In genomic region chr15:82129144-82129692, GRCh38 we compare ENCODE assay signal across 12 cellular contexts.
"Had no signal": no experiment of that assay in that cellular context is flagged by ENCODE, and none has a peak within 500 bp of the region (broad histone marks: within the 10 kb centered on the region; RNA-seq: fewer than 3 reads in every experiment).

No MANE protein-coding gene starts in this region.

- H3K27ac ChIP-seq: breast epithelium, suprapubic skin, upper lobe of left lung had no signal

- H3K4me3 Mint-ChIP-seq: activated CD8-positive, alpha-beta memory T cell treated with anti-CD3 and anti-CD28 coated beads, Interleukin-2, amount 10 ng/mL, durations not matched to agents 7 days and 5 days; activated naive CD8-positive, alpha-beta T cell; activated T-cell treated with anti-CD3 and anti-CD28 coated beads, Interleukin-2, amount 50 U/mL, for 24 hours; endodermal cell; neural crest cell had no signal

- H3K36me3 ChIP-seq: breast epithelium had no signal

- H3K27me3 ChIP-seq: breast epithelium, suprapubic skin, upper lobe of left lung had no signal

- DNase-seq: activated CD4-positive, alpha-beta T cell treated with anti-CD3 and anti-CD28 coated beads, Interleukin-2, amount 50 U/mL, for 4 hours; activated effector memory CD4-positive, alpha-beta T cell treated with anti-CD3 and anti-CD28 coated beads, Interleukin-2, amount 50 U/mL, for 16 hours; activated T-cell treated with anti-CD3 and anti-CD28 coated beads, Interleukin-2, amount 50 U/mL, for 24 hours; endodermal cell; foreskin melanocyte; stimulated activated naive CD4-positive, alpha-beta T cell treated with Interleukin-2 at 50 U/mL for 16 hours; upper lobe of left lung had no signal

- H3K9me3 Mint-ChIP-seq: activated T-cell treated with anti-CD3 and anti-CD28 coated beads, Interleukin-2, amount 50 U/mL, for 24 hours; endodermal cell; neural crest cell had no signal

- H3K27me3 Mint-ChIP-seq: activated CD8-positive, alpha-beta memory T cell treated with anti-CD3 and anti-CD28 coated beads, Interleukin-2, amount 10 ng/mL, durations not matched to agents 7 days and 5 days; activated naive CD8-positive, alpha-beta T cell; activated T-cell treated with anti-CD3 and anti-CD28 coated beads, Interleukin-2, amount 50 U/mL, for 24 hours had no signal

- H3K4me3 ChIP-seq: breast epithelium, suprapubic skin, upper lobe of left lung had no signal

- H3K4me1 ChIP-seq: breast epithelium, suprapubic skin, upper lobe of left lung had no signal

- H3K4me1 Mint-ChIP-seq: neural crest cell had no signal

- H3K27ac Mint-ChIP-seq: activated CD8-positive, alpha-beta memory T cell treated with anti-CD3 and anti-CD28 coated beads, Interleukin-2, amount 10 ng/mL, durations not matched to agents 7 days and 5 days; activated naive CD8-positive, alpha-beta T cell; activated T-cell treated with anti-CD3 and anti-CD28 coated beads, Interleukin-2, amount 50 U/mL, for 24 hours had no signal

- H3K9me3 ChIP-seq: breast epithelium, suprapubic skin, upper lobe of left lung had no signal
